Comparison of ENCODE assay signal across 14 cellular contexts in the genomic region with DNA sequence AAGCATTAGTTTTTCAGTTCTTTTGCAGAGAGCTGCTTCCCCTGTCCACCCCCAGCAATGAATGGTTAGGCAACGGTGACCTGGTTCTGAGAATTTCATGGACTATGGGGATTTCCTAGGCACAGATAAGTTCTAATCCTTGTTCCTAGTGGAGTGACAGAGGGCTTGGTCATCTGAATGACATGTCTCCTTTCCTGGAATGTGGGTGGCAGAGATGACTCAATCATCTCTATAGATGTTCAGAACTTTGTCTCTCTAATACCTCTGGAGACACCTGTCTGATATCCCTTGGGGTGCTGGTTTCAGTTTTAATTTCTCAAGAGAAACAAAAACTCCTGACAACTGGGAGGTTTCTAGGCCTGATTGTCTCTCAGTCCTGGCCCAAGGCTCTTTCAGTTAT. TPM values are rescaled to one million over a fixed set of nuclear protein-coding genes. Genes with fewer than 3 reads are reported as not detected.
A peak's percentile ranks its signal among the peaks of the same experiment; 100 is the strongest.
DNase-seq lines count a peak whose midpoint lies in the region; ATAC-seq, FAIRE-seq and TF ChIP-seq lines count a peak whose summit lies in the region.
"Had no signal": no experiment of that assay in that cellular context is flagged by ENCODE, and none has a peak within 500 bp of the region (broad histone marks: within the 10 kb centered on the region; RNA-seq: fewer than 3 reads in every experiment).

No MANE protein-coding gene starts in this region.

- TF ChIP-seq POLR2A in GM12891 (IDR thresholded peaks at IDR 0.05; ENCODE audit: low read depth, low read length) (no peak), lower leg skin (IDR thresholded peaks at IDR 0.05) (no peak)

- H3K27ac ChIP-seq in esophagus (ENCODE audit: low read depth in 2 of 2, low read length in 1 of 2), result peak overlapping the region; percentile 87 to 94

- H3K9me3 ChIP-seq in esophagus (ENCODE audit: control insufficient read depth in 2 of 2, insufficient read depth in 1 of 2, low read depth in 1 of 2, low read length in 1 of 2), result no peaks in the 10 kb centered on the region
- H3K9me3 ChIP-seq in BE2C, result no peaks in the 10 kb centered on the region

- H3K4me1 ChIP-seq in esophagus (ENCODE audit: control insufficient read depth in 2 of 2, insufficient read depth in 2 of 2, low read length in 1 of 2), result peaks cover 0 to 6% of the 10 kb centered on the region in 2 donors
- no peaks in the 10 kb centered on the region for H3K4me1 ChIP-seq in BE2C

- DNase-seq in GM12891 (ENCODE audit: insufficient read length, low spot score) (peak; percentile 47), HK-2 (ENCODE audit: unreplicated experiment) (peak; percentile 2), lower leg skin (ENCODE audit: low spot score in 2 of 2) (no peak), amygdala (lab: John Stamatoyannopoulos, UW) (no peak), BE2C (no peak)
- DNase-seq: Right ventricle myocardium superior had no signal

- intact Hi-C loops in lower leg skin (cut with DNase I; ENCODE audit: low total_unique reads), result no loop called here

- ATAC-seq in GM19452 (IDR thresholded peaks at IDR 0.05; ENCODE audit: unreplicated experiment) (peak; percentile 64), HG03196 (IDR thresholded peaks at IDR 0.05; ENCODE audit: unreplicated experiment) (no peak)
- ATAC-seq: left lobe of liver, sciatic nerve had no signal

- TF ChIP-seq CTCF in lower leg skin (IDR thresholded peaks at IDR 0.05) (no peak), BE2C (IDR thresholded peaks at IDR 0.05; ENCODE audit: low read depth, low read length) (no peak)

- no peak overlapping the region for H3K4me3 ChIP-seq in esophagus (ENCODE audit: low read depth in 1 of 2, low read length in 2 of 2)
- H3K4me3 ChIP-seq in lower leg skin (ENCODE audit: low read depth, poor library complexity, severe bottlenecking), result no peak overlapping the region
- no peak overlapping the region for H3K4me3 ChIP-seq in BE2C (ENCODE audit: low read depth, low read length)

- H3K36me3 ChIP-seq in esophagus (ENCODE audit: control insufficient read depth in 2 of 2, insufficient read depth in 2 of 2, low read length in 1 of 2), result no peaks in the 10 kb centered on the region
- no peaks in the 10 kb centered on the region for H3K36me3 ChIP-seq in BE2C

- no peak for FAIRE-seq in GM12891 (lab: Jason Lieb, UNC)
- FAIRE-seq: endometrium had no signal

- no peaks in the 10 kb centered on the region for H3K27me3 ChIP-seq in esophagus (ENCODE audit: control insufficient read depth in 1 of 2, insufficient read depth in 2 of 2, low read length in 2 of 2)
- H3K27me3 ChIP-seq in BE2C, result no peaks in the 10 kb centered on the region

- WGBS in esophagus, 2 donors, result 38 to 41% methylated on average over 1 of the region's 1 CpG
- WGBS in lower leg skin, 2 donors, result 54 to 63% methylated on average over 1 of the region's 1 CpG

TF ChIP-seq in GM12891, 5 proteins besides CTCF, POLR2A, EP300 and RAD21:
- TF ChIP-seq POLR2AphosphoS5 (IDR thresholded peaks at IDR 0.05; ENCODE audit: low read depth, low read length), result no peak
- no peak for TF ChIP-seq PAX5 (IDR thresholded peaks at IDR 0.05; ENCODE audit: insufficient read depth, low read length, severe bottlenecking)
- TF ChIP-seq SPI1 (IDR thresholded peaks at IDR 0.05; ENCODE audit: low read depth, low read length), result no peak
- no peak for TF ChIP-seq TAF1 (IDR thresholded peaks at IDR 0.05; ENCODE audit: low read depth, low read length)
- no peak for TF ChIP-seq POU2F2 (IDR thresholded peaks at IDR 0.05; ENCODE audit: low read depth, low read length)

RNA-seq across cellular contexts. Expression of a gene that starts 10.4 kb away (rescaled TPM):
- polyA plus RNA-seq in GM12891 (2012; ENCODE audit: low read depth, missing spikeins), result 0.04 TPM
- 1 to 10 TPM; 1.2 to 2.5 TPM for polyA plus RNA-seq in esophagus
- 10 to 100 TPM; 49.8 to 67.2 (median 51.5) TPM for total RNA-seq in lower leg skin
- polyA plus RNA-seq in BE2C (2012; ENCODE audit: insufficient read depth, insufficient read length, low read depth), result not detected
- total RNA-seq: H4, left lobe of liver, Right ventricle myocardium superior, sciatic nerve, temporal lobe had no signal

RNA-seq across cellular contexts. Expression of a gene that starts 38.1 kb away (rescaled TPM):
- 24.4 TPM for polyA plus RNA-seq in GM12891 (2012; ENCODE audit: low read depth, missing spikeins)
- 10 to 100 TPM; 12.7 to 13.4 TPM for polyA plus RNA-seq in esophagus
- 10 to 100 TPM; 19.6 to 27.3 (median 23.3) TPM for total RNA-seq in lower leg skin
- polyA plus RNA-seq in BE2C (2012; ENCODE audit: insufficient read depth, insufficient read length, low read depth), result 2.4 TPM

Comparison
In these comparisons a context has a peak if more than half of its experiments do, and no peak if none do; other contexts are left out.
1. DNase-seq: peak in GM12891 (single experiment) and HK-2 (single experiment); none in lower leg skin (0 of 2), amygdala (0 of 56) and BE2C (single experiment).